Comparison of ENCODE assay signal across 7 cellular contexts in the genomic region with DNA sequence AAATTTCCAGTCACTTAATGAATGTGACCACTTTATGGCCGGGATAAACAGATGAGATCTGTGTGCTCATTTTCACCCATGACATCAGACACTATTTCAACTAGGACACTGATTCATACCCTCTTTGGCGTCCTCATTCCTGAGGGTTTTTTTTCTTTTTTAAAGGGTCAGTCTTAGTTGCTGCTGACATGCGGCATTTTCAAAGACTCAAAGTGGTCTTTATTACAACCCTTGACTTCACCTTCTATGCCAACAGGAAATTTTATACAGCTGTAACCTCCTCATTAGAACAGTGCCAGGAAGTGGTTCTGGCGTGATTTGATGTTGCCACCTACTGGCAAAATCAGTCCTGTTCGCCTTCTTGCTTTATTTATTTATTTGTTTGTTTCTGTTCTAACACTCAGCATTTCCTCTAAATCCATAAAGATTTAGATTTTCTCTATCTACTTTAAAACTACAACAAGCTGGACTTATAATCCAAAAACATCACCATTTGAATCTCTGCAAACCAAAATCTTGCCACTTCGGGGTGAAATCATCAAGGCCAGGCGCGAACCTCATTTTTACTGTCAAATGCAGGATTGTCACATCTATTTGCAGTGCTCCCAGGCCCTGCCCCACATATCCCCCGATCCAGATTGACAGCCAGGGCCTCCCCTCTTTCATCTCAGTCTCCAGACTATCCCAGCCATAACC.
DNase-seq lines count a peak whose midpoint lies in the region; ATAC-seq and TF ChIP-seq lines count a peak whose summit lies in the region.

No MANE protein-coding gene starts in this region.

- TF ChIP-seq POLR2A in GM18505 (IDR thresholded peaks at IDR 0.05; ENCODE audit: borderline replicate concordance, extremely low read depth, insufficient read depth, insufficient read length) = no peak

- ATAC-seq in GM18505 (IDR thresholded peaks at IDR 0.05; ENCODE audit: unreplicated experiment) = no peak
- no peak for ATAC-seq in GM19395 (IDR thresholded peaks at IDR 0.05; ENCODE audit: unreplicated experiment)

- no peak for TF ChIP-seq EP300 in Ishikawa (IDR thresholded peaks at IDR 0.05; ENCODE audit: borderline replicate concordance)

- no peaks in the 10 kb centered on the region for H3K36me3 ChIP-seq in skeletal muscle tissue (ENCODE audit: control insufficient read depth in 3 of 3, insufficient read depth in 3 of 3, low read length in 3 of 3)

- TF ChIP-seq RAD21 in Ishikawa (IDR thresholded peaks at IDR 0.05; ENCODE audit: low read depth) = peak; percentile 65

- no peaks in the 10 kb centered on the region for H3K27me3 ChIP-seq in skeletal muscle tissue (ENCODE audit: control insufficient read depth in 3 of 3, insufficient read depth in 3 of 3, low read length in 3 of 3)

- H3K9ac ChIP-seq in skeletal muscle tissue (ENCODE audit: low read depth in 1 of 3, low read length in 3 of 3) = peak overlapping the region; percentile 54 to 83 (median 65)

- peak overlapping the region in 2 of 3 donors; percentile 8 to 48 for H3K4me3 ChIP-seq in skeletal muscle tissue (ENCODE audit: low read length in 3 of 3)

- H3K4me1 ChIP-seq in skeletal muscle tissue (ENCODE audit: control insufficient read depth in 3 of 3, insufficient read depth in 3 of 3, low read length in 3 of 3) = peaks cover 4 to 19% (median 14%) of the 10 kb centered on the region in 3 donors

- H3K27ac ChIP-seq in skeletal muscle tissue (ENCODE audit: low read depth, low read length) = peak overlapping the region; percentile 90

- DNase-seq in RPMI7951 (ENCODE audit: low read depth) (peak; percentile 59), head of caudate nucleus (peak in 36 of 42 donors; percentile 8 to 82 (median 56)), NCI-H1436 treated with DMSO at 0.1 percent for 48 hours (lab: John Stamatoyannopoulos, UW) (no peak)

- intact Hi-C loops in head of caudate nucleus (cut with DNase I) = loop anchor here (5.0 kb wide), 1 partner anchor 304 kb away; no protein-coding TSS in a partner anchor

- no peaks in the 10 kb centered on the region for H3K9me3 ChIP-seq in skeletal muscle tissue (ENCODE audit: control insufficient read depth in 3 of 3, low read length in 3 of 3)

TF ChIP-seq in Ishikawa, 13 proteins besides CTCF, POLR2A, EP300 and RAD21:
- TF ChIP-seq, protein P1, sequence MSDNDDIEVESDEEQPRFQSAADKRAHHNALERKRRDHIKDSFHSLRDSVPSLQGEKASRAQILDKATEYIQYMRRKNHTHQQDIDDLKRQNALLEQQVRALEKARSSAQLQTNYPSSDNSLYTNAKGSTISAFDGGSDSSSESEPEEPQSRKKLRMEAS (IDR thresholded peaks at IDR 0.05) = no peak
- TF ChIP-seq CREB1 (IDR thresholded peaks at IDR 0.05; ENCODE audit: low read depth) (no peak), EGR1 (IDR thresholded peaks at IDR 0.05) (no peak), NFIC (IDR thresholded peaks at IDR 0.05) (no peak), TEAD4 (IDR thresholded peaks at IDR 0.05) (no peak), FOXM1 (IDR thresholded peaks at IDR 0.05; ENCODE audit: borderline replicate concordance, low read depth) (no peak), ZBTB7A (IDR thresholded peaks at IDR 0.05; ENCODE audit: low read depth) (no peak), TAF1 (IDR thresholded peaks at IDR 0.05; ENCODE audit: low read depth) (no peak), TCF12 (IDR thresholded peaks at IDR 0.05; ENCODE audit: low read depth) (no peak), YY1 (IDR thresholded peaks at IDR 0.05; ENCODE audit: low read depth) (no peak), CEBPB (IDR thresholded peaks at IDR 0.05) (no peak)
- TF ChIP-seq, protein P2, sequence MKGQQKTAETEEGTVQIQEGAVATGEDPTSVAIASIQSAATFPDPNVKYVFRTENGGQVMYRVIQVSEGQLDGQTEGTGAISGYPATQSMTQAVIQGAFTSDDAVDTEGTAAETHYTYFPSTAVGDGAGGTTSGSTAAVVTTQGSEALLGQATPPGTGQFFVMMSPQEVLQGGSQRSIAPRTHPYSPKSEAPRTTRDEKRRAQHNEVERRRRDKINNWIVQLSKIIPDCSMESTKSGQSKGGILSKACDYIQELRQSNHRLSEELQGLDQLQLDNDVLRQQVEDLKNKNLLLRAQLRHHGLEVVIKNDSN (IDR thresholded peaks at IDR 0.05) = no peak
- TF ChIP-seq, protein P3, sequence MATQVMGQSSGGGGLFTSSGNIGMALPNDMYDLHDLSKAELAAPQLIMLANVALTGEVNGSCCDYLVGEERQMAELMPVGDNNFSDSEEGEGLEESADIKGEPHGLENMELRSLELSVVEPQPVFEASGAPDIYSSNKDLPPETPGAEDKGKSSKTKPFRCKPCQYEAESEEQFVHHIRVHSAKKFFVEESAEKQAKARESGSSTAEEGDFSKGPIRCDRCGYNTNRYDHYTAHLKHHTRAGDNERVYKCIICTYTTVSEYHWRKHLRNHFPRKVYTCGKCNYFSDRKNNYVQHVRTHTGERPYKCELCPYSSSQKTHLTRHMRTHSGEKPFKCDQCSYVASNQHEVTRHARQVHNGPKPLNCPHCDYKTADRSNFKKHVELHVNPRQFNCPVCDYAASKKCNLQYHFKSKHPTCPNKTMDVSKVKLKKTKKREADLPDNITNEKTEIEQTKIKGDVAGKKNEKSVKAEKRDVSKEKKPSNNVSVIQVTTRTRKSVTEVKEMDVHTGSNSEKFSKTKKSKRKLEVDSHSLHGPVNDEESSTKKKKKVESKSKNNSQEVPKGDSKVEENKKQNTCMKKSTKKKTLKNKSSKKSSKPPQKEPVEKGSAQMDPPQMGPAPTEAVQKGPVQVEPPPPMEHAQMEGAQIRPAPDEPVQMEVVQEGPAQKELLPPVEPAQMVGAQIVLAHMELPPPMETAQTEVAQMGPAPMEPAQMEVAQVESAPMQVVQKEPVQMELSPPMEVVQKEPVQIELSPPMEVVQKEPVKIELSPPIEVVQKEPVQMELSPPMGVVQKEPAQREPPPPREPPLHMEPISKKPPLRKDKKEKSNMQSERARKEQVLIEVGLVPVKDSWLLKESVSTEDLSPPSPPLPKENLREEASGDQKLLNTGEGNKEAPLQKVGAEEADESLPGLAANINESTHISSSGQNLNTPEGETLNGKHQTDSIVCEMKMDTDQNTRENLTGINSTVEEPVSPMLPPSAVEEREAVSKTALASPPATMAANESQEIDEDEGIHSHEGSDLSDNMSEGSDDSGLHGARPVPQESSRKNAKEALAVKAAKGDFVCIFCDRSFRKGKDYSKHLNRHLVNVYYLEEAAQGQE (IDR thresholded peaks at IDR 0.05; ENCODE audit: low read depth) = no peak
